In the genomic region with DNA sequence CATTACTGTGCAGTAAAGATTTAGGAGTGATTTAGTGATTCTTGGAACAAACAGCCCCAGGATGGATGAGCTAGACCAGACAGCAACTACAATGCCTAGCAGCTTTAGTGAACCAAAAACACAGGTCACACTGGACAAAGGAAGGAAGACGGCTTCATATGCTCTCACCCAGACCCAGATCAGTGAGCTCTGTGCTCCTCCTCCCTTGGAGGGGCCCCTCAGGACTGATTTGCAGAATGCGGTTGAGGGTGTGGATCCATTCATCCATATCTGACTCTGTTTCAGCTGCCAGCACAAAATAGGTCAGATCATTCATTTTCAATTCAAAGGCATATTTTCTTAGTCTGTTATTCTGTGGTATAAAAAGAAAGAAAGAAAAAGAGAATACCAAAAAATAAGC, we compare ENCODE assay signal across 13 cellular contexts.
A peak's percentile ranks its signal among the peaks of the same experiment; 100 is the strongest.
DNase-seq lines count a peak whose midpoint lies in the region; ATAC-seq and TF ChIP-seq lines count a peak whose summit lies in the region.
"Had no signal": no experiment of that assay in that cellular context is flagged by ENCODE, and none has a peak within 500 bp of the region (broad histone marks: within the 10 kb centered on the region; RNA-seq: fewer than 3 reads in every experiment).

No MANE protein-coding gene starts in this region.

- no peak overlapping the region for H3K9ac ChIP-seq in mesenchymal stem cell (ENCODE audit: low read length)

- H3K27me3 ChIP-seq in mesenchymal stem cell (ENCODE audit: control insufficient read depth in 1 of 2, insufficient read depth in 1 of 2, low read length in 2 of 2) (no peaks in the 10 kb centered on the region), heart left ventricle (no peaks in the 10 kb centered on the region)

- H3K4ac ChIP-seq in mesenchymal stem cell (ENCODE audit: low read depth in 1 of 2, low read length in 2 of 2), result no peak overlapping the region

- WGBS in mesenchymal stem cell, result 67% methylated on average over 1 of the region's 2 CpGs
- WGBS in heart left ventricle, 4 donors, result 61 to 74% (median 69%) methylated on average over 2 of the region's 2 CpGs

- no peak for TF ChIP-seq POLR2A in heart left ventricle (IDR thresholded peaks at IDR 0.05)

- no peak overlapping the region for H2AFZ ChIP-seq in mesenchymal stem cell (ENCODE audit: low read depth, low read length)

- no peak overlapping the region for H4K8ac ChIP-seq in mesenchymal stem cell (ENCODE audit: low read length)

- TF ChIP-seq CTCF in heart left ventricle (IDR thresholded peaks at IDR 0.05), result no peak

- peaks cover 8% of the 10 kb centered on the region for H3K79me1 ChIP-seq in mesenchymal stem cell (replicated peaks; ENCODE audit: low read length, poor library complexity, severe bottlenecking)

- H3K9me3 ChIP-seq in mesenchymal stem cell (ENCODE audit: control insufficient read depth, low read length) (no peaks in the 10 kb centered on the region), heart left ventricle (no peaks in the 10 kb centered on the region)

- no peak overlapping the region for H2BK120ac ChIP-seq in mesenchymal stem cell (ENCODE audit: low read depth, low read length)

- H2AK5ac ChIP-seq in mesenchymal stem cell (ENCODE audit: low read length, severe bottlenecking), result no peak overlapping the region

- DNase-seq in mesenchymal stem cell, result no peak
- DNase-seq in cerebellum (ENCODE audit: low spot score), result no peak
- no peak for DNase-seq in heart left ventricle
- no peak for DNase-seq in NCI-H446 (lab: John Stamatoyannopoulos, UW)
- DNase-seq in NCI-H510A treated with DMSO at 0.1 percent for 48 hours (lab: John Stamatoyannopoulos, UW), result no peak
- DNase-seq: activated naive CD4-positive, alpha-beta T cell treated with Interleukin-2 at 50 U/mL for 16 hours; foreskin melanocyte; mesendoderm; SHP77 had no signal

- H2BK5ac ChIP-seq in mesenchymal stem cell (ENCODE audit: low read depth, low read length, poor library complexity, severe bottlenecking), result no peak overlapping the region

- no peak overlapping the region for H2BK12ac ChIP-seq in mesenchymal stem cell (ENCODE audit: low read length in 2 of 2)

- H3K27ac ChIP-seq in mesenchymal stem cell (ENCODE audit: low read length, poor library complexity, severe bottlenecking) (peak overlapping the region; percentile 12), heart left ventricle (no peak overlapping the region)
- H3K27ac ChIP-seq: coronary artery had no signal

- H4K91ac ChIP-seq in mesenchymal stem cell (ENCODE audit: low read length), result no peak overlapping the region

- no peak overlapping the region for H3K4me2 ChIP-seq in mesenchymal stem cell (ENCODE audit: low read length, poor library complexity, severe bottlenecking)

- no peak overlapping the region for H3K23ac ChIP-seq in mesenchymal stem cell (ENCODE audit: low read length in 2 of 2)

- peak overlapping the region in 1 of 2 experiments; percentile 72 for H3K18ac ChIP-seq in mesenchymal stem cell (ENCODE audit: low read depth in 1 of 2, low read length in 2 of 2)

- H2BK15ac ChIP-seq in mesenchymal stem cell (ENCODE audit: low read depth, poor library complexity, severe bottlenecking), result no peak overlapping the region

- H3K36me3 ChIP-seq in mesenchymal stem cell (ENCODE audit: control insufficient read depth in 1 of 2, insufficient read depth in 2 of 2, low read depth in 1 of 2, low read length in 2 of 2) (peaks cover 8 to 95% of the 10 kb centered on the region in 2 experiments), heart left ventricle (peaks cover 0 to 83% (median 0%) of the 10 kb centered on the region in 9 donors)

- H3K4me1 ChIP-seq in mesenchymal stem cell (ENCODE audit: control insufficient read depth, insufficient read depth, low read depth, low read length), result peaks cover 2% of the 10 kb centered on the region
- H3K4me1 ChIP-seq in heart left ventricle, result peaks cover 0 to 2% (median 0%) of the 10 kb centered on the region in 12 donors

- H3K4me3 ChIP-seq in mesenchymal stem cell (ENCODE audit: insufficient read depth in 1 of 2, low read depth in 1 of 2, low read length in 2 of 2) (no peak overlapping the region), heart left ventricle (no peak overlapping the region)
- H3K4me3 ChIP-seq: coronary artery had no signal

- peak; percentile 69 for ATAC-seq in GM18867 (IDR thresholded peaks at IDR 0.05; ENCODE audit: unreplicated experiment)
- peak; percentile 80 for ATAC-seq in GM21576 (IDR thresholded peaks at IDR 0.05; ENCODE audit: unreplicated experiment)
- ATAC-seq in HG03432 (IDR thresholded peaks at IDR 0.05; ENCODE audit: unreplicated experiment), result peak; percentile 89
- no peak for ATAC-seq in heart left ventricle

- H3K14ac ChIP-seq in mesenchymal stem cell (ENCODE audit: low read length in 2 of 2), result no peak overlapping the region

- intact Hi-C loops in heart left ventricle (cut with DNase I), result no loop called here

Comparison
In these comparisons a context has a peak if more than half of its experiments do, and no peak if none do; other contexts are left out.
1. ATAC-seq: peak in GM18867 (single experiment), GM21576 (single experiment) and HG03432 (single experiment); none in heart left ventricle (0 of 4).